Comparison of ENCODE assay signal across 8 cellular contexts in genomic region chr15:100918034-100918689, GRCh38. TPM values are rescaled to one million over a fixed set of nuclear protein-coding genes. Genes with fewer than 3 reads are reported as not detected.
A peak's percentile ranks its signal among the peaks of the same experiment; 100 is the strongest.
DNase-seq lines count a peak whose midpoint lies in the region; TF ChIP-seq lines count a peak whose summit lies in the region.

No MANE protein-coding gene starts in this region.

- peaks cover 20% of the 10 kb centered on the region; the same call in 1 of the 2 replicates for H3K79me2 ChIP-seq in GM23248 (ENCODE audit: insufficient read depth)

- peak; percentile 74 for TF ChIP-seq CTCF in LNCAP (IDR thresholded peaks at IDR 0.05)
- peak; percentile 87 for TF ChIP-seq CTCF in astrocyte of the spinal cord (IDR thresholded peaks at IDR 0.05; ENCODE audit: low read depth, low read length)

- H3K27me3 ChIP-seq in GM23248 (replicated peaks; ENCODE audit: insufficient read depth) (no peaks in the 10 kb centered on the region), skeletal muscle satellite cell (ENCODE audit: control insufficient read depth, insufficient read depth, low read length) (no peaks in the 10 kb centered on the region)

- H3K9ac ChIP-seq in GM23248 (peak overlapping the region; percentile 87), skeletal muscle satellite cell (ENCODE audit: low read depth, low read length) (peak overlapping the region; percentile 85)

- H3K4me2 ChIP-seq in GM23248 (ENCODE audit: unreplicated experiment): peak overlapping the region; percentile 92
- peak overlapping the region; percentile 96 for H3K4me2 ChIP-seq in skeletal muscle satellite cell (ENCODE audit: low read length)

- DNase-seq in GM23248: peak; percentile 92
- peak; percentile 64 for DNase-seq in T-helper 2 cell treated with Interferon-gamma antibody and Interleukin-4, amounts not matched to agents 5 μg/mL and 100 μg/mL, for 36 hours (ENCODE audit: low spot score)
- peak; percentile 61 for DNase-seq in astrocyte of the spinal cord (ENCODE audit: low read depth, low spot score)
- no peak for DNase-seq in NCI-H2029 treated with DMSO at 0.1 percent for 48 hours (lab: John Stamatoyannopoulos, UW)

- no peaks in the 10 kb centered on the region for H3K4me1 ChIP-seq in GM23248 (ENCODE audit: insufficient read depth)
- peaks cover 18% of the 10 kb centered on the region for H3K4me1 ChIP-seq in skeletal muscle satellite cell (ENCODE audit: control insufficient read depth, insufficient read depth, low read length)

- H3K27me3 Mint-ChIP-seq in T-helper 2 cell treated with Interferon-gamma antibody and Interleukin-4, amounts not matched to agents 5 μg/mL and 100 μg/mL, for 36 hours (ENCODE audit: low read depth): peaks cover 62% of the 10 kb centered on the region

- no peak overlapping the region for H3K27ac Mint-ChIP-seq in T-helper 2 cell treated with Interferon-gamma antibody and Interleukin-4, amounts not matched to agents 5 μg/mL and 100 μg/mL, for 36 hours

- no peaks in the 10 kb centered on the region for H3F3A ChIP-seq in GM23248 (ENCODE audit: insufficient read depth)

- H2AFZ ChIP-seq in GM23248: peak overlapping the region; percentile 99

- no peaks in the 10 kb centered on the region for H4K20me1 ChIP-seq in GM23248 (ENCODE audit: insufficient read depth)

- 1% methylated on average over 36 to 41 of the region's 42 CpGs for WGBS in GM23248 (ENCODE audit: low coverage in 1 of 2, low lambda C conversion rate in 2 of 2, missing lambda C conversion rate in 2 of 2), 2 experiments

- no peaks in the 10 kb centered on the region for H3K9me3 Mint-ChIP-seq in T-helper 2 cell treated with Interferon-gamma antibody and Interleukin-4, amounts not matched to agents 5 μg/mL and 100 μg/mL, for 36 hours

- H3K4me3 ChIP-seq in GM08714 (ENCODE audit: low read length) (peak overlapping the region; percentile 78), GM23248 (peak overlapping the region; percentile 99), astrocyte of the spinal cord (ENCODE audit: low read depth, low read length) (peak overlapping the region; percentile 61), iPS-11a (ENCODE audit: low read depth, low read length) (peak overlapping the region; percentile 50), skeletal muscle satellite cell (ENCODE audit: low read length) (peak overlapping the region; percentile 78)

- H3K36me3 ChIP-seq in GM23248 (ENCODE audit: low read depth) (no peaks in the 10 kb centered on the region), skeletal muscle satellite cell (ENCODE audit: insufficient read depth, low read length) (no peaks in the 10 kb centered on the region)

- H3K9me2 ChIP-seq in GM23248 (ENCODE audit: insufficient read depth): no peaks in the 10 kb centered on the region

- H3K9me3 ChIP-seq in GM23248 (ENCODE audit: low read depth): no peaks in the 10 kb centered on the region
- H3K9me3 ChIP-seq in skeletal muscle satellite cell (replicated peaks; ENCODE audit: low read length): no peaks in the 10 kb centered on the region

- no peaks in the 10 kb centered on the region for H3K36me3 Mint-ChIP-seq in T-helper 2 cell treated with Interferon-gamma antibody and Interleukin-4, amounts not matched to agents 5 μg/mL and 100 μg/mL, for 36 hours (ENCODE audit: low read depth)

- in situ Hi-C loops in GM23248 (cut with MboI): loop anchor here (25.0 kb wide), 1 partner anchor 344 kb away; the partner anchor contains the start of gene CHSY1
- in situ Hi-C loops in astrocyte of the spinal cord (cut with HindIII; ENCODE audit: low sequenced_read_pairs): no loop called here

- peaks cover 15% of the 10 kb centered on the region for H3K4me1 Mint-ChIP-seq in T-helper 2 cell treated with Interferon-gamma antibody and Interleukin-4, amounts not matched to agents 5 μg/mL and 100 μg/mL, for 36 hours (ENCODE audit: low read depth)

- peak overlapping the region; percentile 82 for H3K4me3 Mint-ChIP-seq in T-helper 2 cell treated with Interferon-gamma antibody and Interleukin-4, amounts not matched to agents 5 μg/mL and 100 μg/mL, for 36 hours

- H3K27ac ChIP-seq in GM23248: peak overlapping the region; percentile 36

RNA-seq across cellular contexts. Expression of gene LRRK1, which starts 1.0 kb away (rescaled TPM):
- total RNA-seq in GM23248 (2014; rRNA removed; shearing (Covaris generic)): 6.2 and 6.8 TPM in 2 replicates
- 5.9 and 6.4 TPM in 2 replicates for polyA plus RNA-seq in GM23248 (2016; fragmentation: Nextera tagmentation; extraction: Ambion mirVana)
- 9.1 and 10.9 TPM in 2 replicates for total RNA-seq in skeletal muscle satellite cell (2012; rRNA removed)

RNA-seq across cellular contexts. Expression of gene ALDH1A3, which starts 38.5 kb away (rescaled TPM):
- 5.8 and 9.9 TPM in 2 replicates for total RNA-seq in GM23248 (2014; rRNA removed; shearing (Covaris generic))
- polyA plus RNA-seq in GM23248 (2016; fragmentation: Nextera tagmentation; extraction: Ambion mirVana): 4.8 TPM in 2 replicates
- 118 and 290 TPM in 2 replicates for total RNA-seq in skeletal muscle satellite cell (2012; rRNA removed)
